Comparison of ENCODE assay signal across 3 cellular contexts in genomic region chr6:10019851-10020250, GRCh38.
"Had no signal": no experiment of that assay in that cellular context is flagged by ENCODE, and none has a peak within 500 bp of the region (broad histone marks: within the 10 kb centered on the region; RNA-seq: fewer than 3 reads in every experiment).

No MANE protein-coding gene starts in this region.

- ATAC-seq: GM12878 had no signal

- H3K4me3 ChIP-seq: GM12878 had no signal

- DNase-seq: GDM1, GF-D8 had no signal
